Comparison of ENCODE assay signal across 17 cellular contexts in the genomic region with DNA sequence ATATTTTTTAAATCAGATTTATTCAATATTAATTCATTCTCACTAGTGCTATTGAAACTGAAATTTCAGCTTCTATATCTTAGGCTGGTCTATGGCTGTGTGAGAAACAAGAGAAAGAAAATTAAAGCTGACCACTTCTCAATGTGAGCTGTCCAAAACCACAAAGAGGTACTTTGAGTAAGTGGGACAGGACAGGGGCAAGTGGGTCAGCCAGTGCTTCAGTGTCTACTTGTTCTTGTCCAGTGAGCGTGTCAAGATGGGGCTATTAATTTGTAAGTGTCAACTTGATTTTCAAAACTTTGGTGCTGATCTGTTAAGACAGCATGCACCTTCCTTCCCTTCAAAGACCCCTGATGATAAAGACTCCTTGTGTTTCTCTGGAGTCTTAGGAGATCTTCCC.
"Had no signal": no experiment of that assay in that cellular context is flagged by ENCODE, and none has a peak within 500 bp of the region (broad histone marks: within the 10 kb centered on the region; RNA-seq: fewer than 3 reads in every experiment).

No MANE protein-coding gene starts in this region.

- H3K27me3 ChIP-seq: adrenal gland, right lobe of liver had no signal

- DNase-seq: activated CD4-positive, alpha-beta T cell treated with anti-CD3 and anti-CD28 coated beads for 4 hours; activated CD8-positive, alpha-beta T cell treated with anti-CD3 and anti-CD28 coated beads for 36 hours; activated effector memory CD4-positive, alpha-beta T cell treated with anti-CD3 and anti-CD28 coated beads, Interleukin-2, amount 50 U/mL, for 16 hours; activated T-cell treated with anti-CD3 and anti-CD28 coated beads, Interleukin-2, amount 50 U/mL, for 48 hours; adrenal gland; dorsolateral prefrontal cortex; erythroblast; left cardiac atrium; right lobe of liver; stimulated activated CD4-positive, alpha-beta T cell treated with anti-CD3 and anti-CD28 coated beads, Interleukin-4, amount 100 ng/mL, for 4 hours; stimulated activated naive CD8-positive, alpha-beta T cell treated with anti-CD3 and anti-CD28 coated beads, Interleukin-15, amount 100 ng/mL, for 72 hours had no signal

- H3K4me3 Mint-ChIP-seq: activated CD8-positive, alpha-beta T cell treated with anti-CD3 and anti-CD28 coated beads for 36 hours; activated naive CD4-positive, alpha-beta T cell treated with anti-CD3 and anti-CD28 coated beads, Interleukin-2, amount 50 U/mL, for 24 hours; neural crest cell; stimulated activated naive CD8-positive, alpha-beta T cell treated with anti-CD3 and anti-CD28 coated beads, Interleukin-15, amount 100 ng/mL, for 72 hours; WTC11 had no signal

- H3K9me3 ChIP-seq: adrenal gland, prostate gland, right lobe of liver had no signal

- H3K4me3 ChIP-seq: adrenal gland, dorsolateral prefrontal cortex, lung, prostate gland, right lobe of liver, smooth muscle cell had no signal

- H3K36me3 ChIP-seq: adrenal gland, prostate gland, right lobe of liver had no signal

- H3K27ac Mint-ChIP-seq: activated CD8-positive, alpha-beta T cell treated with anti-CD3 and anti-CD28 coated beads for 36 hours; activated naive CD4-positive, alpha-beta T cell treated with anti-CD3 and anti-CD28 coated beads, Interleukin-2, amount 50 U/mL, for 24 hours; stimulated activated naive CD8-positive, alpha-beta T cell treated with anti-CD3 and anti-CD28 coated beads, Interleukin-15, amount 100 ng/mL, for 72 hours; WTC11 had no signal

- H3K36me3 Mint-ChIP-seq: activated naive CD4-positive, alpha-beta T cell treated with anti-CD3 and anti-CD28 coated beads, Interleukin-2, amount 50 U/mL, for 24 hours; WTC11 had no signal

- ATAC-seq: activated CD8-positive, alpha-beta T cell treated with anti-CD3 and anti-CD28 coated beads for 36 hours; left cardiac atrium; right lobe of liver; stimulated activated naive CD8-positive, alpha-beta T cell treated with anti-CD3 and anti-CD28 coated beads, Interleukin-15, amount 100 ng/mL, for 72 hours; WTC11 had no signal

- H3K27me3 Mint-ChIP-seq: activated CD8-positive, alpha-beta T cell treated with anti-CD3 and anti-CD28 coated beads for 36 hours; stimulated activated naive CD8-positive, alpha-beta T cell treated with anti-CD3 and anti-CD28 coated beads, Interleukin-15, amount 100 ng/mL, for 72 hours had no signal

- H3K27ac ChIP-seq: adrenal gland, dorsolateral prefrontal cortex, prostate gland, right lobe of liver had no signal

- H3K9me3 Mint-ChIP-seq: neural crest cell; stimulated activated naive CD8-positive, alpha-beta T cell treated with anti-CD3 and anti-CD28 coated beads, Interleukin-15, amount 100 ng/mL, for 72 hours had no signal

- H3K4me1 Mint-ChIP-seq: activated naive CD4-positive, alpha-beta T cell treated with anti-CD3 and anti-CD28 coated beads, Interleukin-2, amount 50 U/mL, for 24 hours; stimulated activated naive CD8-positive, alpha-beta T cell treated with anti-CD3 and anti-CD28 coated beads, Interleukin-15, amount 100 ng/mL, for 72 hours; WTC11 had no signal

- H3K4me1 ChIP-seq: adrenal gland, prostate gland, right lobe of liver had no signal
